In the genomic region with DNA sequence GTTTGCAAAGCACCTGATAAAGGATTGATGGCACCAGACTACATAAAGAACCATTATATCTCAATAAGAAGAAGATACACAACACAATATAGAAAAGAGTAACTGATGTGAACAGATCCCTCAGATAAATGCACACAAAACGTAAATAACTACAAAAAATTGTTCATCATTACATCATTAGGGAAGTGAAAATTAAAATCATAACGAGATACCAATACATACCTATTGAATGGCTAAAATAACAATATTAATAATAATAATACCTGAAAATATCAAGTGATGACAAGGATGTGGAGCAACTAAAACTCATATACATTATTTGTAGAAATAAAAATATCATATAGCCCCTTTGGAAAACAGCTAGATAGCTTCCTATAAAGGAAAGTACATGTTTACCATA, we compare ENCODE assay signal across 34 cellular contexts.
"Had no signal": no experiment of that assay in that cellular context is flagged by ENCODE, and none has a peak within 500 bp of the region (broad histone marks: within the 10 kb centered on the region; RNA-seq: fewer than 3 reads in every experiment).

No MANE protein-coding gene starts in this region.

- H3K4me3 ChIP-seq: MG63 had no signal

- H3K36me3 ChIP-seq: MG63 had no signal

- DNase-seq: Karpas-422, Kasumi-1, MG63, MM.1S, MV-4-11, NCI-H1048, NCI-H1092, NCI-H1092 treated with DMSO at 0.1 percent for 48 hours, NCI-H1105, NCI-H1105 treated with DMSO at 0.1 percent for 48 hours, NCI-H1417, NCI-H1417 treated with DMSO at 0.1 percent for 48 hours, NCI-H1436, NCI-H1436 treated with DMSO at 0.1 percent for 48 hours, NCI-H146, NCI-H1694, NCI-H1694 treated with DMSO at 0.1 percent for 48 hours, NCI-H187, NCI-H187 treated with DMSO at 0.1 percent for 48 hours, NCI-H1930, NCI-H2029, NCI-H2029 treated with DMSO at 0.1 percent for 48 hours, NCI-H2081 treated with DMSO at 0.1 percent for 48 hours, NCI-H2107, NCI-H2171, NCI-H2171 treated with DMSO at 0.1 percent for 48 hours, NCI-H2227 treated with DMSO at 0.1 percent for 48 hours, NCI-H226, NCI-H345, NCI-H446, NCI-H446 treated with DMSO at 0.1 percent for 48 hours, NCI-H510A, NCI-H510A treated with DMSO at 0.1 percent for 48 hours, NCI-H524 had no signal

- H3K9me3 ChIP-seq: MG63 had no signal

- H3K27me3 ChIP-seq: MG63 had no signal
